Comparison of ENCODE assay signal across 8 cellular contexts in the genomic region with DNA sequence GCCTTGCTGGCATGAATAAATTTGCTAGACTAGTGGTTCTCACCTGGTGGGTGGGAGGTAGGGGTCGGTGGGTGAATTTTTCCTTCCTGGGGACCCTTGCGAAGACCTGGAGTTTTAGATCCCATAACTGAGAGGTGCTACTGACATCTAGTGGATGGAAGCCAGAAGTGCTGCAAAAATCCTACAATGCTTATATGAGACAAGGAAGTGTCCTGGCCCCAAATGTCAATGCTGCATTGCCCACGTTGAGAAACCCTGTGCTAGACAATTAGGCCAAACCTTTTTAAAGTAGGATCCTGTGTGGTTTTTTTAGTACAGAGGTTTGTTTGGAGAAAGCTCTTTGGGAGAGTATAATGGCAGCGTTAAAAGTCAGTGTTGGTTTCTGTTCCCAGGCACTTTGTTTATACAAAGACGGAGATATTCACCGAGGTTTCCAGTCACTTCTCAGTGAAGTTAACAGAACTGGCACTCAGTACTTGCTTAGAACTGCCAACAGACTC. TPM values are rescaled to one million over a fixed set of nuclear protein-coding genes. Genes with fewer than 3 reads are reported as not detected.
DNase-seq lines count a peak whose midpoint lies in the region; ATAC-seq and TF ChIP-seq lines count a peak whose summit lies in the region.

No MANE protein-coding gene starts in this region.

- no peak overlapping the region for H3K27ac ChIP-seq in CD4-positive, CD25-positive, alpha-beta regulatory T cell (ENCODE audit: insufficient read depth, low read length, poor library complexity, severe bottlenecking)

- POLR2A ChIA-PET in activated CD4-positive, alpha-beta memory T cell treated with anti-CD3 and anti-CD28 coated beads, Interleukin-2, amount 10 ng/mL, durations not matched to agents 7 days and 5 days (lab: Charles Lee) = no interaction called here

- no peaks in the 10 kb centered on the region for H3K9me3 ChIP-seq in CD4-positive, CD25-positive, alpha-beta regulatory T cell (ENCODE audit: control insufficient read depth in 2 of 2, low read length in 2 of 2)

- no peaks in the 10 kb centered on the region for H3K27me3 Mint-ChIP-seq in CD4-positive, CD25-positive, alpha-beta regulatory T cell
- H3K27me3 Mint-ChIP-seq in activated CD4-positive, alpha-beta memory T cell treated with anti-CD3 and anti-CD28 coated beads, Interleukin-2, amount 10 ng/mL, durations not matched to agents 7 days and 5 days = no peaks in the 10 kb centered on the region
- peaks cover 3% of the 10 kb centered on the region for H3K27me3 Mint-ChIP-seq in nephron (ENCODE audit: low read depth)

- no peak overlapping the region for H3K4me3 ChIP-seq in CD4-positive, CD25-positive, alpha-beta regulatory T cell (ENCODE audit: low read depth, low read length)
- peak overlapping the region; percentile 16 for H3K4me3 ChIP-seq in fibroblast of mammary gland (ENCODE audit: control insufficient read depth, low read depth, low read length)

- H3K36me3 ChIP-seq in CD4-positive, CD25-positive, alpha-beta regulatory T cell (ENCODE audit: control insufficient read depth, insufficient read depth, low read length) = peaks cover 30% of the 10 kb centered on the region

- peak overlapping the region in 1 of 4 donors; percentile 78 for H3K4me3 Mint-ChIP-seq in CD4-positive, CD25-positive, alpha-beta regulatory T cell
- peak overlapping the region; percentile 54 for H3K4me3 Mint-ChIP-seq in activated CD4-positive, alpha-beta memory T cell treated with anti-CD3 and anti-CD28 coated beads, Interleukin-2, amount 10 ng/mL, durations not matched to agents 7 days and 5 days
- peak overlapping the region; percentile 47 to 76 (median 51) for H3K4me3 Mint-ChIP-seq in nephron

- ATAC-seq in CD4-positive, CD25-positive, alpha-beta regulatory T cell (ENCODE audit: low read depth in 2 of 2) = peak; percentile 60 to 70
- ATAC-seq in GM18519 (IDR thresholded peaks at IDR 0.05; ENCODE audit: low FRiP score, unreplicated experiment) (peak; percentile 63), HG03066 (IDR thresholded peaks at IDR 0.05; ENCODE audit: low read depth, unreplicated experiment) (peak; percentile 61)

- CTCF ChIA-PET in activated CD4-positive, alpha-beta memory T cell treated with anti-CD3 and anti-CD28 coated beads, Interleukin-2, amount 10 ng/mL, durations not matched to agents 7 days and 5 days (lab: Charles Lee) = interaction anchor here (0.7 to 1.5 kb wide), 6 partner anchors 12 to 461 kb away, joined by 3 to 10 read pairs (median 4); no protein-coding TSS in a partner anchor

- TF ChIP-seq CTCF in fibroblast of mammary gland (conservative IDR thresholded peaks at IDR 0.05; ENCODE audit: control insufficient read depth, insufficient read depth, low read depth, low read length) (peak; percentile 96), nephron (IDR thresholded peaks at IDR 0.05; ENCODE audit: unreplicated experiment in 3 of 3) (peak; percentile 77 to 84 (median 81))

- no peaks in the 10 kb centered on the region for H3K27me3 ChIP-seq in CD4-positive, CD25-positive, alpha-beta regulatory T cell (ENCODE audit: control insufficient read depth, insufficient read depth, low read length)

- H3K36me3 Mint-ChIP-seq in CD4-positive, CD25-positive, alpha-beta regulatory T cell = peaks cover 30% of the 10 kb centered on the region
- H3K36me3 Mint-ChIP-seq in activated CD4-positive, alpha-beta memory T cell treated with anti-CD3 and anti-CD28 coated beads, Interleukin-2, amount 10 ng/mL, durations not matched to agents 7 days and 5 days (ENCODE audit: low read depth) = peaks cover 21% of the 10 kb centered on the region
- no peaks in the 10 kb centered on the region for H3K36me3 Mint-ChIP-seq in nephron (ENCODE audit: low read depth)

- H3K9me3 Mint-ChIP-seq in CD4-positive, CD25-positive, alpha-beta regulatory T cell = no peaks in the 10 kb centered on the region
- no peaks in the 10 kb centered on the region for H3K9me3 Mint-ChIP-seq in activated CD4-positive, alpha-beta memory T cell treated with anti-CD3 and anti-CD28 coated beads, Interleukin-2, amount 10 ng/mL, durations not matched to agents 7 days and 5 days
- no peaks in the 10 kb centered on the region for H3K9me3 Mint-ChIP-seq in nephron

- DNase-seq in CD4-positive, CD25-positive, alpha-beta regulatory T cell = peak; percentile 11 to 65 (median 42)
- peak; percentile 85 for DNase-seq in NCI-H2227 (lab: John Stamatoyannopoulos, UW; ENCODE audit: unreplicated experiment)
- peak; percentile 42 for DNase-seq in activated CD4-positive, alpha-beta memory T cell treated with anti-CD3 and anti-CD28 coated beads, Interleukin-2, amount 10 ng/mL, durations not matched to agents 7 days and 5 days
- DNase-seq in fibroblast of mammary gland (ENCODE audit: low read depth) = peak; percentile 69
- no peak for DNase-seq in T-helper 9 cell

- peaks cover 5 to 15% (median 13%) of the 10 kb centered on the region in 4 donors for H3K4me1 Mint-ChIP-seq in CD4-positive, CD25-positive, alpha-beta regulatory T cell
- peaks cover 32% of the 10 kb centered on the region for H3K4me1 Mint-ChIP-seq in activated CD4-positive, alpha-beta memory T cell treated with anti-CD3 and anti-CD28 coated beads, Interleukin-2, amount 10 ng/mL, durations not matched to agents 7 days and 5 days
- peaks cover 7% of the 10 kb centered on the region for H3K4me1 Mint-ChIP-seq in nephron

- H3K27ac Mint-ChIP-seq in CD4-positive, CD25-positive, alpha-beta regulatory T cell = peak overlapping the region in 1 of 3 donors; percentile 13
- no peak overlapping the region for H3K27ac Mint-ChIP-seq in activated CD4-positive, alpha-beta memory T cell treated with anti-CD3 and anti-CD28 coated beads, Interleukin-2, amount 10 ng/mL, durations not matched to agents 7 days and 5 days
- peak overlapping the region; percentile 46 to 67 (median 55) for H3K27ac Mint-ChIP-seq in nephron

- peaks cover 3% of the 10 kb centered on the region for H3K4me1 ChIP-seq in CD4-positive, CD25-positive, alpha-beta regulatory T cell (ENCODE audit: control insufficient read depth, insufficient read depth, low read length, poor library complexity, severe bottlenecking)

RNA-seq across cellular contexts. Expression of a gene that starts 9.6 kb away (rescaled TPM):
- total RNA-seq in CD4-positive, CD25-positive, alpha-beta regulatory T cell = 13.5 TPM
- polyA plus RNA-seq in CD4-positive, CD25-positive, alpha-beta regulatory T cell = 10 to 100 TPM; 14.1 to 29.4 (median 15.4) TPM
- 10 to 100 TPM in 1 of 2 experiments, 1 to 10 TPM in 1; 9.3 to 11.2 TPM for total RNA-seq in activated CD4-positive, alpha-beta memory T cell treated with anti-CD3 and anti-CD28 coated beads, Interleukin-2, amount 10 ng/mL, durations not matched to agents 7 days and 5 days

RNA-seq across cellular contexts. Expression of a gene that starts 30.4 kb away (rescaled TPM):
- total RNA-seq in CD4-positive, CD25-positive, alpha-beta regulatory T cell = not detected
- polyA plus RNA-seq in CD4-positive, CD25-positive, alpha-beta regulatory T cell = not detected
- 1 to 10 TPM; 8.5 to 9.6 TPM for total RNA-seq in activated CD4-positive, alpha-beta memory T cell treated with anti-CD3 and anti-CD28 coated beads, Interleukin-2, amount 10 ng/mL, durations not matched to agents 7 days and 5 days
